In genomic region chr1:32754282-32755097, GRCh38 we compare ENCODE assay signal across 8 cellular contexts. TPM values are rescaled to one million over a fixed set of nuclear protein-coding genes. Genes with fewer than 3 reads are reported as not detected.
DNase-seq lines count a peak whose midpoint lies in the region; ATAC-seq and TF ChIP-seq lines count a peak whose summit lies in the region.

No MANE protein-coding gene starts in this region.

- intact Hi-C loops in lower leg skin (cut with DNase I; ENCODE audit: low total_unique reads), result no loop called here

- no peak for TF ChIP-seq POLR2A in lower leg skin (IDR thresholded peaks at IDR 0.05)

- peak overlapping the region; percentile 49 for H3K4me3 ChIP-seq in lower leg skin (ENCODE audit: low read depth, poor library complexity, severe bottlenecking)

- no peak for ATAC-seq in HG03565 (IDR thresholded peaks at IDR 0.05; ENCODE audit: unreplicated experiment)

- 3 to 4% methylated on average over 36 to 43 of the region's 50 CpGs for WGBS in lower leg skin, 2 donors

- DNase-seq in activated gamma-delta T cell treated with Interleukin-2 at 50 U/mL for 16 hours, result peak; percentile 29
- DNase-seq in activated gamma-delta T cell (lab: John Stamatoyannopoulos, UW), result no peak
- peak; percentile 18 for DNase-seq in T-helper 22 cell (ENCODE audit: low read depth)
- DNase-seq in lower leg skin (ENCODE audit: low spot score in 2 of 2), result peak in 1 of 2 donors; percentile 90
- peak; percentile 52 for DNase-seq in stimulated activated CD8-positive, alpha-beta memory T cell treated with anti-CD3 and anti-CD28 coated beads, Interleukin-4, amount 100 ng/mL, for 48 hours
- DNase-seq in HuH-7.5 (ENCODE audit: low spot score), result no peak

- TF ChIP-seq CTCF in lower leg skin (IDR thresholded peaks at IDR 0.05), result no peak

- H3K27ac ChIP-seq in cingulate gyrus (ENCODE audit: low read depth, low read length), result peak overlapping the region; percentile 22

RNA-seq across cellular contexts. Expression of gene SYNC, which starts 51.9 kb away (rescaled TPM):
- 10 to 100 TPM in 1 of 4 donors, 1 to 10 TPM in 3; 2.8 to 16.9 (median 5.8) TPM for total RNA-seq in lower leg skin

Comparison
In these comparisons a context has a peak if more than half of its experiments do, and no peak if none do; other contexts are left out.
1. DNase-seq: peak in activated gamma-delta T cell treated with Interleukin-2 at 50 U/mL for 16 hours (single experiment), T-helper 22 cell (single experiment) and stimulated activated CD8-positive, alpha-beta memory T cell treated with anti-CD3 and anti-CD28 coated beads, Interleukin-4, amount 100 ng/mL, for 48 hours (single experiment); none in activated gamma-delta T cell (single experiment) and HuH-7.5 (single experiment).